20 cellular contexts compared by ENCODE assay signal in genomic region chr16:11097094-11097781, GRCh38.
DNase-seq lines count a peak whose midpoint lies in the region; ATAC-seq and TF ChIP-seq lines count a peak whose summit lies in the region.
"Had no signal": no experiment of that assay in that cellular context is flagged by ENCODE, and none has a peak within 500 bp of the region (broad histone marks: within the 10 kb centered on the region; RNA-seq: fewer than 3 reads in every experiment).

No MANE protein-coding gene starts in this region.

- no peaks in the 10 kb centered on the region for H3K27me3 Mint-ChIP-seq in activated naive CD8-positive, alpha-beta T cell
- no peaks in the 10 kb centered on the region for H3K27me3 Mint-ChIP-seq in activated naive CD8-positive, alpha-beta T cell treated with anti-CD3 and anti-CD28 coated beads for 36 hours
- H3K27me3 Mint-ChIP-seq: CD4-positive, CD25-positive, alpha-beta regulatory T cell; IgD-negative memory B cell had no signal

- ATAC-seq in SK-N-SH treated with all-trans-retinoic acid at 6 μM for 48 hours, result no peak
- ATAC-seq: left lung, sciatic nerve had no signal

- H3K36me3 Mint-ChIP-seq in activated naive CD8-positive, alpha-beta T cell, result no peaks in the 10 kb centered on the region
- H3K36me3 Mint-ChIP-seq in activated naive CD8-positive, alpha-beta T cell treated with anti-CD3 and anti-CD28 coated beads for 36 hours, result peaks cover 6% of the 10 kb centered on the region
- H3K36me3 Mint-ChIP-seq: immature natural killer cell had no signal

- no peak for DNase-seq in activated naive CD8-positive, alpha-beta T cell treated with anti-CD3 and anti-CD28 coated beads for 36 hours
- DNase-seq in dermis blood vessel endothelial cell (peak; percentile 45), C1 segment of cervical spinal cord (lab: John Stamatoyannopoulos, UW) (no peak), HEK293T (ENCODE audit: extremely low spot score) (no peak), NCI-H2107 (lab: John Stamatoyannopoulos, UW) (no peak)
- DNase-seq: activated CD4-positive, alpha-beta T cell treated with anti-CD3 and anti-CD28 coated beads for 4 hours; activated naive CD4-positive, alpha-beta T cell treated with anti-CD3 and anti-CD28 coated beads, Interleukin-2, amount 50 U/mL, for 16 hours; CD4-positive, CD25-positive, alpha-beta regulatory T cell; effector CD8-positive, alpha-beta T cell; foreskin melanocyte; immature natural killer cell; left lung; midbrain; NCI-H146; posterior cingulate gyrus; stimulated activated CD4-positive, alpha-beta T cell treated with anti-CD3 and anti-CD28 coated beads, Interleukin-15, amount 100 ng/mL, for 24 hours had no signal

- peak overlapping the region; percentile 54 for H3K27ac Mint-ChIP-seq in activated naive CD8-positive, alpha-beta T cell
- H3K27ac Mint-ChIP-seq in activated naive CD8-positive, alpha-beta T cell treated with anti-CD3 and anti-CD28 coated beads for 36 hours, result no peak overlapping the region

- H3K4me1 Mint-ChIP-seq in activated naive CD8-positive, alpha-beta T cell (ENCODE audit: low read depth), result peaks cover 68% of the 10 kb centered on the region
- H3K4me1 Mint-ChIP-seq in activated naive CD8-positive, alpha-beta T cell treated with anti-CD3 and anti-CD28 coated beads for 36 hours, result peaks cover 63% of the 10 kb centered on the region

- POLR2A ChIA-PET in HEK293T (lab: Yijun Ruan, JAX), result no interaction called here

- CTCF ChIA-PET in HEK293T (lab: Yijun Ruan, JAX), result interaction anchor here (0.9 kb wide), 1 partner anchor 158 kb away, joined by 3 read pairs; the partner anchor contains the start of gene SOCS1

- H3K4me3 Mint-ChIP-seq in activated naive CD8-positive, alpha-beta T cell, result no peak overlapping the region
- no peak overlapping the region for H3K4me3 Mint-ChIP-seq in activated naive CD8-positive, alpha-beta T cell treated with anti-CD3 and anti-CD28 coated beads for 36 hours
- H3K4me3 Mint-ChIP-seq: CD4-positive, CD25-positive, alpha-beta regulatory T cell; immature natural killer cell had no signal

- no peaks in the 10 kb centered on the region for H3K9me3 Mint-ChIP-seq in activated naive CD8-positive, alpha-beta T cell (ENCODE audit: low read depth)
- H3K9me3 Mint-ChIP-seq in activated naive CD8-positive, alpha-beta T cell treated with anti-CD3 and anti-CD28 coated beads for 36 hours, result no peaks in the 10 kb centered on the region
- H3K9me3 Mint-ChIP-seq: CD4-positive, CD25-positive, alpha-beta regulatory T cell; IgD-negative memory B cell; immature natural killer cell had no signal

TF ChIP-seq in SK-N-SH treated with all-trans-retinoic acid at 6 μM for 48 hours, 23 proteins besides CTCF, POLR2A, EP300 and RAD21:
- TF ChIP-seq TCF4 (CRISPR knock-in tag; IDR thresholded peaks at IDR 0.05; ENCODE audit: borderline replicate concordance), result peak; percentile 44; the same call in 1 of the 2 replicates
- no peak for TF ChIP-seq PATZ1 (CRISPR knock-in tag; IDR thresholded peaks at IDR 0.05; ENCODE audit: borderline replicate concordance)
TF ChIP-seq in SK-N-SH treated with all-trans-retinoic acid at 6 μM for 48 hours: peak in this region for 1.

TF ChIP-seq in HEK293T, 16 proteins besides CTCF, POLR2A, EP300 and RAD21:
- no peak for TF ChIP-seq FOXA1 (IDR thresholded peaks at IDR 0.05)
- no peak for TF ChIP-seq HDGF (IDR thresholded peaks at IDR 0.05; ENCODE audit: borderline replicate concordance)
- TF ChIP-seq ARNT (IDR thresholded peaks at IDR 0.05), result no peak
- no peak for TF ChIP-seq PKNOX1 (IDR thresholded peaks at IDR 0.05)
- TF ChIP-seq TARDBP (IDR thresholded peaks at IDR 0.05), result no peak
- no peak for TF ChIP-seq BHLHE40 (IDR thresholded peaks at IDR 0.05; ENCODE audit: borderline replicate concordance)
- no peak for TF ChIP-seq LEF1 (IDR thresholded peaks at IDR 0.05; ENCODE audit: borderline replicate concordance)
- TF ChIP-seq ELF4 (IDR thresholded peaks at IDR 0.05), result no peak
- TF ChIP-seq NFRKB (IDR thresholded peaks at IDR 0.05), result no peak
- no peak for TF ChIP-seq CTBP1 (IDR thresholded peaks at IDR 0.05; ENCODE audit: borderline replicate concordance)
- no peak for TF ChIP-seq FOXM1 (IDR thresholded peaks at IDR 0.05; ENCODE audit: borderline replicate concordance)
- TF ChIP-seq FOXK2 (IDR thresholded peaks at IDR 0.05), result no peak
- no peak for TF ChIP-seq L3MBTL2 (conservative IDR thresholded peaks at IDR 0.05)
